Comparison of ENCODE assay signal across 24 cellular contexts in genomic region chr2:38218583-38218982, GRCh38.
DNase-seq lines count a peak whose midpoint lies in the region; ATAC-seq and TF ChIP-seq lines count a peak whose summit lies in the region.
"Had no signal": no experiment of that assay in that cellular context is flagged by ENCODE, and none has a peak within 500 bp of the region (broad histone marks: within the 10 kb centered on the region; RNA-seq: fewer than 3 reads in every experiment).

No MANE protein-coding gene starts in this region.

- no peak overlapping the region for H3K9ac ChIP-seq in BLaER1 treated with 17β-estradiol and CSF1 and Interleukin-3, amounts not matched to agents 10 nM and 100 nM
- H3K9ac ChIP-seq in neuronal stem cell (ENCODE audit: low read depth, low read length, poor library complexity) = no peak overlapping the region

- peaks cover 9 to 28% (median 19%) of the 10 kb centered on the region in 10 experiments for H3K4me1 ChIP-seq in BLaER1 treated with 17β-estradiol and CSF1 and Interleukin-3, amounts not matched to agents 10 nM and 100 nM
- H3K4me1 ChIP-seq in neuronal stem cell (ENCODE audit: control insufficient read depth in 2 of 2, insufficient read depth in 1 of 2, low read depth in 1 of 2, low read length in 2 of 2) = peaks cover 2 to 22% of the 10 kb centered on the region in 2 donors

- H4K91ac ChIP-seq in neuronal stem cell (ENCODE audit: low read depth, low read length, poor library complexity) = no peak overlapping the region

- H3K27ac Mint-ChIP-seq in type B pancreatic cell = no peak overlapping the region
- H3K27ac Mint-ChIP-seq: activated naive CD4-positive, alpha-beta T cell treated with anti-CD3 and anti-CD28 coated beads for 36 hours; CD4-positive, alpha-beta T cell; GM23338 had no signal

- H2BK120ac ChIP-seq in neuronal stem cell (ENCODE audit: low read depth, low read length) = no peak overlapping the region

- H3K9me3 Mint-ChIP-seq in type B pancreatic cell = peaks cover 8% of the 10 kb centered on the region
- H3K9me3 Mint-ChIP-seq: activated naive CD4-positive, alpha-beta T cell treated with anti-CD3 and anti-CD28 coated beads for 36 hours; central memory CD8-positive, alpha-beta T cell; GM23338 had no signal

- H4K8ac ChIP-seq in neuronal stem cell (ENCODE audit: low read depth, low read length) = no peak overlapping the region

- no peaks in the 10 kb centered on the region for H3K79me1 ChIP-seq in neuronal stem cell (ENCODE audit: low read depth, low read length)

- H2AK5ac ChIP-seq in neuronal stem cell (ENCODE audit: low read depth, low read length) = no peak overlapping the region

- H3K4me3 ChIP-seq in BLaER1 treated with 17β-estradiol and CSF1 and Interleukin-3, amounts not matched to agents 10 nM and 100 nM = no peak overlapping the region
- H3K4me3 ChIP-seq in foreskin fibroblast (ENCODE audit: low read depth in 1 of 2, low read length in 2 of 2) = no peak overlapping the region
- H3K4me3 ChIP-seq in neuronal stem cell (ENCODE audit: low read length in 2 of 2) = no peak overlapping the region
- no peak overlapping the region for H3K4me3 ChIP-seq in MG63
- H3K4me3 ChIP-seq: GM12878, GM23338, Peyer's patch had no signal

- no peak overlapping the region for H3K27ac ChIP-seq in BLaER1 treated with 17β-estradiol and CSF1 and Interleukin-3, amounts not matched to agents 10 nM and 100 nM
- no peak overlapping the region for H3K27ac ChIP-seq in neuronal stem cell (replicated peaks; ENCODE audit: low read length)

- H3K36me3 ChIP-seq in BLaER1 treated with 17β-estradiol and CSF1 and Interleukin-3, amounts not matched to agents 10 nM and 100 nM = no peaks in the 10 kb centered on the region
- H3K36me3 ChIP-seq in neuronal stem cell (replicated peaks in 1 of 2; ENCODE audit: control insufficient read depth in 2 of 2, insufficient read depth in 2 of 2, low read length in 2 of 2) (no peaks in the 10 kb centered on the region), MG63 (peaks cover 2% of the 10 kb centered on the region; the same call in 1 of the 2 replicates)
- H3K36me3 ChIP-seq: Peyer's patch had no signal

- H3K27me3 ChIP-seq in BLaER1 treated with 17β-estradiol and CSF1 and Interleukin-3, amounts not matched to agents 10 nM and 100 nM = no peaks in the 10 kb centered on the region
- H3K27me3 ChIP-seq in neuronal stem cell (ENCODE audit: control insufficient read depth in 3 of 3, insufficient read depth in 3 of 3, low read depth in 1 of 3, low read length in 3 of 3) (no peaks in the 10 kb centered on the region), MG63 (no peaks in the 10 kb centered on the region)
- H3K27me3 ChIP-seq: Peyer's patch had no signal

- H3K4me2 ChIP-seq in BLaER1 treated with 17β-estradiol and CSF1 and Interleukin-3, amounts not matched to agents 10 nM and 100 nM = peak overlapping the region in 9 of 11 experiments; percentile 9 to 70 (median 31); a peak in 15 of 22 replicates
- H3K4me2 ChIP-seq in neuronal stem cell (ENCODE audit: insufficient read depth, low read length, poor library complexity, severe bottlenecking) = no peak overlapping the region
- H3K4me2 ChIP-seq: GM23338 had no signal

- no peaks in the 10 kb centered on the region for H3K36me3 Mint-ChIP-seq in type B pancreatic cell

- no peak overlapping the region for H2BK5ac ChIP-seq in neuronal stem cell (ENCODE audit: low read length)

- H3K23ac ChIP-seq in neuronal stem cell (ENCODE audit: low read depth, low read length, poor library complexity) = no peak overlapping the region

- TF ChIP-seq CTCF in foreskin fibroblast (IDR thresholded peaks at IDR 0.05; ENCODE audit: low read depth, low read length) (no peak), type B pancreatic cell (conservative IDR thresholded peaks at IDR 0.05) (no peak)

- no peak overlapping the region for H3K18ac ChIP-seq in neuronal stem cell (ENCODE audit: low read length)

- no peak overlapping the region for H2BK12ac ChIP-seq in neuronal stem cell (ENCODE audit: low read length)

- H3K9me3 ChIP-seq in BLaER1 treated with 17β-estradiol and CSF1 and Interleukin-3, amounts not matched to agents 10 nM and 100 nM (replicated peaks in 1 of 11) = peaks cover 7 to 25% (median 13%) of the 10 kb centered on the region in 11 experiments; a peak in 21 of 22 replicates
- H3K9me3 ChIP-seq in neuronal stem cell (replicated peaks in 1 of 2; ENCODE audit: control insufficient read depth in 2 of 2, insufficient read depth in 1 of 2, low read depth in 1 of 2, low read length in 2 of 2) (peaks cover 0 to 3% of the 10 kb centered on the region in 2 donors), MG63 (peaks cover 5% of the 10 kb centered on the region)
- H3K9me3 ChIP-seq: Peyer's patch had no signal

- H3K14ac ChIP-seq in neuronal stem cell (ENCODE audit: low read length) = no peak overlapping the region

- H2BK15ac ChIP-seq in neuronal stem cell (ENCODE audit: low read length) = no peak overlapping the region

- no peak for ATAC-seq in HG02642 (IDR thresholded peaks at IDR 0.05; ENCODE audit: poor library complexity, unreplicated experiment)
- ATAC-seq in GM21528 (IDR thresholded peaks at IDR 0.05; ENCODE audit: low FRiP score, unreplicated experiment) = no peak
- ATAC-seq: activated T-cell treated with anti-CD3 and anti-CD28 coated beads, Interleukin-2, amount 50 U/mL, for 4 hours; GM12878; GM23338 had no signal

- peak overlapping the region; percentile 50 for H2AFZ ChIP-seq in neuronal stem cell (ENCODE audit: low read length)
- H2AFZ ChIP-seq: GM23338 had no signal

- no peak overlapping the region for H3K4me3 Mint-ChIP-seq in type B pancreatic cell
- H3K4me3 Mint-ChIP-seq: activated naive CD4-positive, alpha-beta T cell treated with anti-CD3 and anti-CD28 coated beads for 36 hours; activated T-cell treated with anti-CD3 and anti-CD28 coated beads, Interleukin-2, amount 50 U/mL, for 4 hours; CD4-positive, alpha-beta T cell; central memory CD8-positive, alpha-beta T cell; GM23338 had no signal

- H3K4me1 Mint-ChIP-seq in type B pancreatic cell (ENCODE audit: unreplicated experiment) = peaks cover 47% of the 10 kb centered on the region

- WGBS in neuronal stem cell (ENCODE audit: extremely low coverage in 2 of 2, insufficient read length in 2 of 2, insufficient replicate concordance in 1 of 2), 2 donors = no CpG with 5 or more reads among the region's 4 CpGs

- H3K27me3 Mint-ChIP-seq in type B pancreatic cell = no peaks in the 10 kb centered on the region

- no peaks in the 10 kb centered on the region for H4K20me1 ChIP-seq in BLaER1 treated with 17β-estradiol and CSF1 and Interleukin-3, amounts not matched to agents 10 nM and 100 nM

- no peak overlapping the region for H3K4ac ChIP-seq in neuronal stem cell (ENCODE audit: low read length)

- peak; percentile 42 for DNase-seq in NCI-H82 treated with DMSO at 0.1 percent for 48 hours (lab: John Stamatoyannopoulos, UW; ENCODE audit: unreplicated experiment)
- DNase-seq in foreskin fibroblast = peak; percentile 20 to 56
- DNase-seq in neuronal stem cell (ENCODE audit: low spot score) = no peak
- DNase-seq in type B pancreatic cell (ENCODE audit: extremely low spot score, unreplicated experiment) = no peak
- no peak for DNase-seq in MG63
- DNase-seq: ACHN; activated CD4-positive, CD25-positive, alpha-beta regulatory T cell treated with anti-CD3 and anti-CD28 coated beads, Interleukin-2, amount 50 U/mL, for 72 hours; activated CD8-positive, alpha-beta memory T cell treated with anti-CD3 and anti-CD28 coated beads for 24 hours; activated naive CD4-positive, alpha-beta T cell treated with anti-CD3 and anti-CD28 coated beads for 36 hours; activated T-cell treated with anti-CD3 and anti-CD28 coated beads, Interleukin-2, amount 50 U/mL, for 4 hours; anterior cingulate cortex; CD4-positive, alpha-beta T cell; DMS53; NCI-H1417 treated with DMSO at 0.1 percent for 48 hours; occipital lobe; Peyer's patch; retina; T1000 had no signal

Comparison
In these comparisons a context has a peak if more than half of its experiments do, and no peak if none do; other contexts are left out.
1. DNase-seq: peak in NCI-H82 treated with DMSO at 0.1 percent for 48 hours (single experiment) and foreskin fibroblast (2 of 2); none in neuronal stem cell (single experiment), type B pancreatic cell (single experiment) and MG63 (single experiment).